In the genomic region with DNA sequence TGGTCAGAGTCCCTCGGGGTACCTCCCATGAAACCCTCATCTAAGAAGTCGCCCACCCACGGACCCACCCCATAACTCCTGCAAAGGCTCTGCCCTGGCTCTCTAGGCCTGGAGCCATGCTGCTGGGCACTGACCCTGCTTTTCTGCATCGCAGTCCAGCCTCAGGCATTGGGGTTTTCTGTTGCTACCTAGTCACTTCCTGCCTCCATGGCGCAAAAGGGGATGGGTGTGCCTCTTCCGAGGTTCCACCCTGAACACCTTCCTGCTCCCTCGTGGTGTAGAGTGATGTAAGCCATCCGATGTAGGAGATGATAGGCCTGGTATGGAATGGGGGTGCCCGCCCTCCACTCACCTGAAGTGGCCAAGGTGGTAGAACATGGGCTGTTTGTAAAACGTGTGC, we compare ENCODE assay signal across 9 cellular contexts. TPM values are rescaled to one million over a fixed set of nuclear protein-coding genes. Genes with fewer than 3 reads are reported as not detected.
DNase-seq lines count a peak whose midpoint lies in the region; ATAC-seq, FAIRE-seq and TF ChIP-seq lines count a peak whose summit lies in the region.
"Not testable (repeated sequence)": the region's sequence is repeated elsewhere in the genome, so short reads cannot be mapped to it uniquely, and the experiment has no call there.
"Had no signal": no experiment of that assay in that cellular context is flagged by ENCODE, and none has a peak within 500 bp of the region (broad histone marks: within the 10 kb centered on the region; RNA-seq: fewer than 3 reads in every experiment).

No MANE protein-coding gene starts in this region.

- not testable (repeated sequence) for H3K27me3 ChIP-seq in CD4-positive, CD25-positive, alpha-beta regulatory T cell (ENCODE audit: control insufficient read depth, insufficient read depth, low read length); naive thymus-derived CD4-positive, alpha-beta T cell (ENCODE audit: control insufficient read depth in 2 of 2, insufficient read depth in 2 of 2, low read length in 2 of 2)

- not testable (repeated sequence) for H3K27ac ChIP-seq in CD4-positive, CD25-positive, alpha-beta regulatory T cell (ENCODE audit: insufficient read depth, low read length, poor library complexity, severe bottlenecking); naive thymus-derived CD4-positive, alpha-beta T cell (ENCODE audit: low read depth, low read length)

- CTCF ChIA-PET in activated CD4-positive, alpha-beta memory T cell treated with anti-CD3 and anti-CD28 coated beads for 36 hours (lab: Charles Lee) = interaction anchor here (0.6 kb wide), 1 partner anchor 149 kb away, joined by 3 read pairs; no protein-coding TSS in a partner anchor
- CTCF ChIA-PET in naive thymus-derived CD4-positive, alpha-beta T cell (lab: Charles Lee) = not testable (repeated sequence)

- peak overlapping the region in 2 of 4 donors; percentile 45 to 46 for H3K4me3 Mint-ChIP-seq in CD4-positive, CD25-positive, alpha-beta regulatory T cell
- peak overlapping the region; percentile 25 for H3K4me3 Mint-ChIP-seq in T-helper 17 cell
- not testable (repeated sequence) for H3K4me3 Mint-ChIP-seq in activated CD4-positive, alpha-beta memory T cell treated with anti-CD3 and anti-CD28 coated beads for 36 hours; activated T-cell treated with anti-CD3 and anti-CD28 coated beads, Interleukin-2, amount 50 U/mL, for 24 hours; activated naive CD8-positive, alpha-beta T cell; effector memory CD8-positive, alpha-beta T cell
- peak overlapping the region in 1 of 10 donors; percentile 48 for H3K4me3 Mint-ChIP-seq in naive thymus-derived CD4-positive, alpha-beta T cell

- H3K27ac Mint-ChIP-seq in CD4-positive, CD25-positive, alpha-beta regulatory T cell = peak overlapping the region in 2 of 3 donors; percentile 34 to 54
- peak overlapping the region; percentile 91 for H3K27ac Mint-ChIP-seq in T-helper 17 cell
- H3K27ac Mint-ChIP-seq in activated CD4-positive, alpha-beta memory T cell treated with anti-CD3 and anti-CD28 coated beads for 36 hours = peak overlapping the region; percentile 36
- H3K27ac Mint-ChIP-seq in activated T-cell treated with anti-CD3 and anti-CD28 coated beads, Interleukin-2, amount 50 U/mL, for 24 hours = peak overlapping the region; percentile 13
- peak overlapping the region; percentile 0 for H3K27ac Mint-ChIP-seq in activated naive CD8-positive, alpha-beta T cell
- peak overlapping the region in 1 of 2 donors; percentile 65 for H3K27ac Mint-ChIP-seq in effector memory CD8-positive, alpha-beta T cell
- H3K27ac Mint-ChIP-seq in naive thymus-derived CD4-positive, alpha-beta T cell = peak overlapping the region in 3 of 9 donors; percentile 20 to 85 (median 29)

- not testable (repeated sequence) for TF ChIP-seq POLR2A in GM12891 (IDR thresholded peaks at IDR 0.05; ENCODE audit: low read depth, low read length)

- intact Hi-C loops in activated CD4-positive, alpha-beta memory T cell treated with anti-CD3 and anti-CD28 coated beads for 36 hours (cut with micrococcal nuclease); naive thymus-derived CD4-positive, alpha-beta T cell (cut with micrococcal nuclease): not testable (repeated sequence)

- DNase-seq in CD4-positive, CD25-positive, alpha-beta regulatory T cell = peak in 1 of 3 donors; percentile 32
- DNase-seq in GM12891 (ENCODE audit: insufficient read length, low spot score); T-helper 17 cell; activated CD4-positive, alpha-beta memory T cell treated with anti-CD3 and anti-CD28 coated beads for 36 hours; activated T-cell treated with anti-CD3 and anti-CD28 coated beads, Interleukin-2, amount 50 U/mL, for 24 hours; effector memory CD8-positive, alpha-beta T cell; naive thymus-derived CD4-positive, alpha-beta T cell: not testable (repeated sequence)

- peak; percentile 20 for FAIRE-seq in GM12891 (lab: Jason Lieb, UNC)

- H3K9me3 Mint-ChIP-seq in CD4-positive, CD25-positive, alpha-beta regulatory T cell; activated CD4-positive, alpha-beta memory T cell treated with anti-CD3 and anti-CD28 coated beads for 36 hours; activated T-cell treated with anti-CD3 and anti-CD28 coated beads, Interleukin-2, amount 50 U/mL, for 24 hours; activated naive CD8-positive, alpha-beta T cell (ENCODE audit: low read depth); effector memory CD8-positive, alpha-beta T cell; naive thymus-derived CD4-positive, alpha-beta T cell: not testable (repeated sequence)

- POLR2A ChIA-PET in activated CD4-positive, alpha-beta memory T cell treated with anti-CD3 and anti-CD28 coated beads for 36 hours (lab: Charles Lee); naive thymus-derived CD4-positive, alpha-beta T cell (lab: Charles Lee): not testable (repeated sequence)

- not testable (repeated sequence) for H3K27me3 Mint-ChIP-seq in CD4-positive, CD25-positive, alpha-beta regulatory T cell; T-helper 17 cell; activated CD4-positive, alpha-beta memory T cell treated with anti-CD3 and anti-CD28 coated beads for 36 hours; activated T-cell treated with anti-CD3 and anti-CD28 coated beads, Interleukin-2, amount 50 U/mL, for 24 hours; activated naive CD8-positive, alpha-beta T cell; effector memory CD8-positive, alpha-beta T cell; naive thymus-derived CD4-positive, alpha-beta T cell

- H3K4me3 ChIP-seq in CD4-positive, CD25-positive, alpha-beta regulatory T cell (ENCODE audit: low read depth, low read length); naive thymus-derived CD4-positive, alpha-beta T cell (ENCODE audit: low read length): not testable (repeated sequence)

- not testable (repeated sequence) for H3K9me3 ChIP-seq in CD4-positive, CD25-positive, alpha-beta regulatory T cell (ENCODE audit: control insufficient read depth in 2 of 2, low read length in 2 of 2); T-helper 17 cell (ENCODE audit: control insufficient read depth, low read length, poor library complexity, severe bottlenecking); naive thymus-derived CD4-positive, alpha-beta T cell (ENCODE audit: control insufficient read depth in 2 of 3, low read length in 3 of 3)

- H3K36me3 ChIP-seq in CD4-positive, CD25-positive, alpha-beta regulatory T cell (ENCODE audit: control insufficient read depth, insufficient read depth, low read length) = not testable (repeated sequence)
- H3K36me3 ChIP-seq in naive thymus-derived CD4-positive, alpha-beta T cell (ENCODE audit: control insufficient read depth in 2 of 3, insufficient read depth in 3 of 3, low read length in 3 of 3) = peaks cover 0 to 12% (median 0%) of the 10 kb centered on the region in 3 experiments

- ATAC-seq in CD4-positive, CD25-positive, alpha-beta regulatory T cell (ENCODE audit: low read depth in 2 of 2) = peak in 1 of 2 donors; percentile 37
- peak; percentile 85 for ATAC-seq in T-helper 17 cell
- peak; percentile 54 for ATAC-seq in effector memory CD8-positive, alpha-beta T cell (replicated peaks)
- peak; percentile 33 for ATAC-seq in naive thymus-derived CD4-positive, alpha-beta T cell

- H3K36me3 Mint-ChIP-seq in CD4-positive, CD25-positive, alpha-beta regulatory T cell; T-helper 17 cell (ENCODE audit: low read depth); activated CD4-positive, alpha-beta memory T cell treated with anti-CD3 and anti-CD28 coated beads for 36 hours; activated naive CD8-positive, alpha-beta T cell; effector memory CD8-positive, alpha-beta T cell (ENCODE audit: insufficient read depth): not testable (repeated sequence)
- peaks cover 47% of the 10 kb centered on the region for H3K36me3 Mint-ChIP-seq in activated T-cell treated with anti-CD3 and anti-CD28 coated beads, Interleukin-2, amount 50 U/mL, for 24 hours (ENCODE audit: low read depth)
- peaks cover 0 to 11% (median 0%) of the 10 kb centered on the region in 5 donors for H3K36me3 Mint-ChIP-seq in naive thymus-derived CD4-positive, alpha-beta T cell

- peaks cover 13 to 24% (median 16%) of the 10 kb centered on the region in 4 donors for H3K4me1 Mint-ChIP-seq in CD4-positive, CD25-positive, alpha-beta regulatory T cell
- peaks cover 22% of the 10 kb centered on the region for H3K4me1 Mint-ChIP-seq in T-helper 17 cell
- H3K4me1 Mint-ChIP-seq in activated CD4-positive, alpha-beta memory T cell treated with anti-CD3 and anti-CD28 coated beads for 36 hours (ENCODE audit: low read depth) = peaks cover 24% of the 10 kb centered on the region
- peaks cover 32% of the 10 kb centered on the region for H3K4me1 Mint-ChIP-seq in activated T-cell treated with anti-CD3 and anti-CD28 coated beads, Interleukin-2, amount 50 U/mL, for 24 hours (ENCODE audit: low read depth)
- H3K4me1 Mint-ChIP-seq in activated naive CD8-positive, alpha-beta T cell (ENCODE audit: low read depth) = not testable (repeated sequence)
- peaks cover 16 to 20% of the 10 kb centered on the region in 2 donors for H3K4me1 Mint-ChIP-seq in effector memory CD8-positive, alpha-beta T cell (ENCODE audit: low read depth in 2 of 2)
- peaks cover 9 to 30% (median 13%) of the 10 kb centered on the region in 7 donors for H3K4me1 Mint-ChIP-seq in naive thymus-derived CD4-positive, alpha-beta T cell

- not testable (repeated sequence) for H3K4me1 ChIP-seq in CD4-positive, CD25-positive, alpha-beta regulatory T cell (ENCODE audit: control insufficient read depth, insufficient read depth, low read length, poor library complexity, severe bottlenecking); naive thymus-derived CD4-positive, alpha-beta T cell (ENCODE audit: control insufficient read depth in 2 of 2, insufficient read depth in 2 of 2, low read length in 2 of 2)

RNA-seq across cellular contexts. Expression of a gene that starts 6.2 kb away (rescaled TPM):
- total RNA-seq in CD4-positive, CD25-positive, alpha-beta regulatory T cell = 18.4 TPM
- 10 to 100 TPM; 44.3 to 52.2 (median 49.0) TPM for polyA plus RNA-seq in CD4-positive, CD25-positive, alpha-beta regulatory T cell
- 43.0 TPM for polyA plus RNA-seq in GM12891 (2012; ENCODE audit: low read depth, missing spikeins)
- total RNA-seq in T-helper 17 cell = 10 to 100 TPM; 20.7 to 28.5 TPM
- 10 to 100 TPM; 45.2 to 47.9 TPM for total RNA-seq in activated CD4-positive, alpha-beta memory T cell treated with anti-CD3 and anti-CD28 coated beads for 36 hours
- 10 to 100 TPM; 19.5 to 40.8 (median 22.0) TPM for total RNA-seq in naive thymus-derived CD4-positive, alpha-beta T cell
- polyA plus RNA-seq in naive thymus-derived CD4-positive, alpha-beta T cell = 10 to 100 TPM; 48.9 to 49.9 TPM

RNA-seq across cellular contexts. Expression of a gene that starts 7.0 kb away (rescaled TPM):
- total RNA-seq in CD4-positive, CD25-positive, alpha-beta regulatory T cell = 18.4 TPM
- polyA plus RNA-seq in CD4-positive, CD25-positive, alpha-beta regulatory T cell = 1 to 10 TPM; 2.7 to 4.1 (median 3.7) TPM
- polyA plus RNA-seq in GM12891 (2012; ENCODE audit: low read depth, missing spikeins) = 2.8 TPM
- 10 to 100 TPM; 34.6 to 38.4 TPM for total RNA-seq in T-helper 17 cell
- total RNA-seq in activated CD4-positive, alpha-beta memory T cell treated with anti-CD3 and anti-CD28 coated beads for 36 hours = 10 to 100 TPM; 15.6 to 17.3 TPM
- total RNA-seq in naive thymus-derived CD4-positive, alpha-beta T cell = 10 to 100 TPM; 26.0 to 35.9 (median 28.1) TPM
- 1 to 10 TPM in 1 of 2 donors, under 1 TPM in 1; 0.87 to 2.6 TPM for polyA plus RNA-seq in naive thymus-derived CD4-positive, alpha-beta T cell

RNA-seq across cellular contexts. Expression of a gene that starts 40.6 kb away (rescaled TPM):
- 7.8 TPM for total RNA-seq in CD4-positive, CD25-positive, alpha-beta regulatory T cell
- under 1 TPM; 0.57 to 0.97 (median 0.72) TPM for polyA plus RNA-seq in CD4-positive, CD25-positive, alpha-beta regulatory T cell
- 14.4 TPM for polyA plus RNA-seq in GM12891 (2012; ENCODE audit: low read depth, missing spikeins)
- total RNA-seq in T-helper 17 cell = 1 to 10 TPM; 8.6 to 9.3 TPM
- total RNA-seq in activated CD4-positive, alpha-beta memory T cell treated with anti-CD3 and anti-CD28 coated beads for 36 hours = 10 to 100 TPM; 32.9 to 34.1 TPM
- total RNA-seq in naive thymus-derived CD4-positive, alpha-beta T cell = 10 to 100 TPM in 4 of 5 experiments, 1 to 10 TPM in 1; 8.2 to 24.3 (median 13.8) TPM
- polyA plus RNA-seq in naive thymus-derived CD4-positive, alpha-beta T cell = 1 to 10 TPM; 1.8 to 2.0 TPM

RNA-seq across cellular contexts. Expression of a gene that starts 41.1 kb away (rescaled TPM):
- total RNA-seq in CD4-positive, CD25-positive, alpha-beta regulatory T cell = 6.1 TPM
- polyA plus RNA-seq in CD4-positive, CD25-positive, alpha-beta regulatory T cell = 1 to 10 TPM in 2 of 4 donors, under 1 TPM in 2; 0.44 to 1.6 (median 0.78) TPM
- polyA plus RNA-seq in GM12891 (2012; ENCODE audit: low read depth, missing spikeins) = 0.50 TPM
- total RNA-seq in T-helper 17 cell = 10 to 100 TPM in 1 of 2 donors, 1 to 10 TPM in 1; 9.8 to 12.7 TPM
- 1 to 10 TPM; 6.3 to 7.1 TPM for total RNA-seq in activated CD4-positive, alpha-beta memory T cell treated with anti-CD3 and anti-CD28 coated beads for 36 hours
- total RNA-seq in naive thymus-derived CD4-positive, alpha-beta T cell = 10 to 100 TPM in 1 of 5 experiments, 1 to 10 TPM in 4; 3.5 to 21.9 (median 4.1) TPM
- polyA plus RNA-seq in naive thymus-derived CD4-positive, alpha-beta T cell = 1 to 10 TPM in 1 of 2 donors, under 1 TPM in 1; 0.69 to 1.3 TPM
- total RNA-seq: HT-29 had no signal

RNA-seq across cellular contexts. Expression of a gene that starts 41.6 kb away (rescaled TPM):
- total RNA-seq in CD4-positive, CD25-positive, alpha-beta regulatory T cell = 122 TPM
- polyA plus RNA-seq in CD4-positive, CD25-positive, alpha-beta regulatory T cell = 100 to 1,000 TPM; 468 to 537 (median 507) TPM
- polyA plus RNA-seq in GM12891 (2012; ENCODE audit: low read depth, missing spikeins) = 104 TPM
- 100 to 1,000 TPM; 110 to 127 TPM for total RNA-seq in T-helper 17 cell
- total RNA-seq in activated CD4-positive, alpha-beta memory T cell treated with anti-CD3 and anti-CD28 coated beads for 36 hours = 100 to 1,000 TPM; 138 to 146 TPM
- 100 to 1,000 TPM in 4 of 5 experiments, 10 to 100 TPM in 1; 97.4 to 236 (median 155) TPM for total RNA-seq in naive thymus-derived CD4-positive, alpha-beta T cell
- 100 to 1,000 TPM; 450 to 469 TPM for polyA plus RNA-seq in naive thymus-derived CD4-positive, alpha-beta T cell
